ENCODE assay signal across 1 cellular context in genomic region chr5:179801304-179802206, GRCh38.
TF ChIP-seq lines count a peak whose summit lies in the region.

No MANE protein-coding gene starts in this region.

TF ChIP-seq in SK-N-SH treated with all-trans-retinoic acid at 6 μM for 48 hours, 23 proteins besides CTCF, POLR2A, EP300 and RAD21 (continued from another document):
- TF ChIP-seq PATZ1 (CRISPR knock-in tag; IDR thresholded peaks at IDR 0.05; ENCODE audit: borderline replicate concordance): no peak
- no peak for TF ChIP-seq GLIS3 (CRISPR knock-in tag; IDR thresholded peaks at IDR 0.05)
- TF ChIP-seq ISL1 (CRISPR knock-in tag; IDR thresholded peaks at IDR 0.05): no peak
- TF ChIP-seq PPARA (CRISPR knock-in tag; IDR thresholded peaks at IDR 0.05; ENCODE audit: borderline replicate concordance): no peak
